ENCODE assay signal across 12 cellular contexts in genomic region chr10:17109475-17110207, GRCh38. TPM values are rescaled to one million over a fixed set of nuclear protein-coding genes. Genes with fewer than 3 reads are reported as not detected.
DNase-seq lines count a peak whose midpoint lies in the region; ATAC-seq and TF ChIP-seq lines count a peak whose summit lies in the region.
"Had no signal": no experiment of that assay in that cellular context is flagged by ENCODE, and none has a peak within 500 bp of the region (broad histone marks: within the 10 kb centered on the region; RNA-seq: fewer than 3 reads in every experiment).

No MANE protein-coding gene starts in this region.

- ATAC-seq in activated T-helper 17 cell treated with anti-CD3 and anti-CD28 coated beads, Interleukin-2, amount 50 U/mL, for 72 hours (replicated peaks): peak; percentile 80
- no peak for ATAC-seq in GM18517 (IDR thresholded peaks at IDR 0.05; ENCODE audit: unreplicated experiment)
- ATAC-seq in HG02938 (IDR thresholded peaks at IDR 0.05; ENCODE audit: unreplicated experiment): no peak
- ATAC-seq: natural killer cell had no signal

- H3K9me3 Mint-ChIP-seq in activated T-helper 17 cell treated with anti-CD3 and anti-CD28 coated beads, Interleukin-2, amount 50 U/mL, for 72 hours: no peaks in the 10 kb centered on the region
- no peaks in the 10 kb centered on the region for H3K9me3 Mint-ChIP-seq in nephron progenitor cell
- H3K9me3 Mint-ChIP-seq: activated T-helper 1 cell treated with anti-CD3 and anti-CD28 coated beads, Interleukin-12 subunit alpha, Interleukin-12 subunit beta, Interleukin-2, Interleukin-4 antibody, amounts not matched to agents 30 ng/mL and 10 ng/mL and 1 ng/mL, durations not matched to agents 14 hours and 24 hours and 36 hours; natural killer cell; stimulated activated naive CD8-positive, alpha-beta T cell treated with anti-CD3 and anti-CD28 coated beads, Interleukin-15, Interleukin-2, amounts not matched to agents 100 ng/mL and 50 ng/mL, for 24 hours had no signal

- no peaks in the 10 kb centered on the region for H3K4me1 Mint-ChIP-seq in activated T-helper 17 cell treated with anti-CD3 and anti-CD28 coated beads, Interleukin-2, amount 50 U/mL, for 72 hours
- peaks cover 13% of the 10 kb centered on the region for H3K4me1 Mint-ChIP-seq in nephron progenitor cell
- H3K4me1 Mint-ChIP-seq: natural killer cell had no signal

- no peak overlapping the region for H3K27ac Mint-ChIP-seq in activated T-helper 17 cell treated with anti-CD3 and anti-CD28 coated beads, Interleukin-2, amount 50 U/mL, for 72 hours
- H3K27ac Mint-ChIP-seq in nephron progenitor cell: no peak overlapping the region
- H3K27ac Mint-ChIP-seq: activated T-helper 1 cell treated with anti-CD3 and anti-CD28 coated beads, Interleukin-12 subunit alpha, Interleukin-12 subunit beta, Interleukin-2, Interleukin-4 antibody, amounts not matched to agents 30 ng/mL and 10 ng/mL and 1 ng/mL, durations not matched to agents 14 hours and 24 hours and 36 hours; natural killer cell; stimulated activated naive CD8-positive, alpha-beta T cell treated with anti-CD3 and anti-CD28 coated beads, Interleukin-15, Interleukin-2, amounts not matched to agents 100 ng/mL and 50 ng/mL, for 24 hours had no signal

- TF ChIP-seq CTCF in AG09319 (IDR thresholded peaks at IDR 0.05; ENCODE audit: low read depth, low read length) (no peak), nephron progenitor cell (IDR thresholded peaks at IDR 0.05) (no peak)

- H3K27me3 Mint-ChIP-seq in activated T-helper 17 cell treated with anti-CD3 and anti-CD28 coated beads, Interleukin-2, amount 50 U/mL, for 72 hours: no peaks in the 10 kb centered on the region
- no peaks in the 10 kb centered on the region for H3K27me3 Mint-ChIP-seq in nephron progenitor cell (ENCODE audit: low read depth, poor library complexity)
- H3K27me3 Mint-ChIP-seq: stimulated activated naive CD8-positive, alpha-beta T cell treated with anti-CD3 and anti-CD28 coated beads, Interleukin-15, Interleukin-2, amounts not matched to agents 100 ng/mL and 50 ng/mL, for 24 hours had no signal

- H3K36me3 Mint-ChIP-seq in activated T-helper 17 cell treated with anti-CD3 and anti-CD28 coated beads, Interleukin-2, amount 50 U/mL, for 72 hours (ENCODE audit: low read depth): no peaks in the 10 kb centered on the region
- H3K36me3 Mint-ChIP-seq in nephron progenitor cell (ENCODE audit: low read depth): no peaks in the 10 kb centered on the region
- H3K36me3 Mint-ChIP-seq: natural killer cell had no signal

- no peak overlapping the region for H3K4me3 Mint-ChIP-seq in activated T-helper 17 cell treated with anti-CD3 and anti-CD28 coated beads, Interleukin-2, amount 50 U/mL, for 72 hours
- no peak overlapping the region for H3K4me3 Mint-ChIP-seq in nephron progenitor cell
- H3K4me3 Mint-ChIP-seq: activated T-helper 1 cell treated with anti-CD3 and anti-CD28 coated beads, Interleukin-12 subunit alpha, Interleukin-12 subunit beta, Interleukin-2, Interleukin-4 antibody, amounts not matched to agents 30 ng/mL and 10 ng/mL and 1 ng/mL, durations not matched to agents 14 hours and 24 hours and 36 hours; natural killer cell; stimulated activated naive CD8-positive, alpha-beta T cell treated with anti-CD3 and anti-CD28 coated beads, Interleukin-15, Interleukin-2, amounts not matched to agents 100 ng/mL and 50 ng/mL, for 24 hours had no signal

- DNase-seq in AG09319 (ENCODE audit: extremely low read depth, low read depth) (peak; percentile 16), H4 (ENCODE audit: low spot score) (peak; percentile 35), foreskin melanocyte (peak; percentile 38), nephron progenitor cell (no peak), GM19240 (ENCODE audit: insufficient read length, low spot score) (no peak)
- DNase-seq: natural killer cell, spleen had no signal

RNA-seq across cellular contexts. Expression of gene CUBN, which starts 20.0 kb away (rescaled TPM):
- total RNA-seq in H4 (2014; rRNA removed; shearing (Covaris generic)): 0.06 and 0.14 TPM in 2 replicates
- under 1 TPM; 0.41 to 0.45 TPM for total RNA-seq in activated T-helper 17 cell treated with anti-CD3 and anti-CD28 coated beads, Interleukin-2, amount 50 U/mL, for 72 hours

Comparison
In these comparisons a context has a peak if more than half of its experiments do, and no peak if none do; other contexts are left out.
1. DNase-seq: peak in AG09319 (single experiment), H4 (single experiment) and foreskin melanocyte (single experiment); none in nephron progenitor cell (single experiment) and GM19240 (single experiment).